In the genomic region with DNA sequence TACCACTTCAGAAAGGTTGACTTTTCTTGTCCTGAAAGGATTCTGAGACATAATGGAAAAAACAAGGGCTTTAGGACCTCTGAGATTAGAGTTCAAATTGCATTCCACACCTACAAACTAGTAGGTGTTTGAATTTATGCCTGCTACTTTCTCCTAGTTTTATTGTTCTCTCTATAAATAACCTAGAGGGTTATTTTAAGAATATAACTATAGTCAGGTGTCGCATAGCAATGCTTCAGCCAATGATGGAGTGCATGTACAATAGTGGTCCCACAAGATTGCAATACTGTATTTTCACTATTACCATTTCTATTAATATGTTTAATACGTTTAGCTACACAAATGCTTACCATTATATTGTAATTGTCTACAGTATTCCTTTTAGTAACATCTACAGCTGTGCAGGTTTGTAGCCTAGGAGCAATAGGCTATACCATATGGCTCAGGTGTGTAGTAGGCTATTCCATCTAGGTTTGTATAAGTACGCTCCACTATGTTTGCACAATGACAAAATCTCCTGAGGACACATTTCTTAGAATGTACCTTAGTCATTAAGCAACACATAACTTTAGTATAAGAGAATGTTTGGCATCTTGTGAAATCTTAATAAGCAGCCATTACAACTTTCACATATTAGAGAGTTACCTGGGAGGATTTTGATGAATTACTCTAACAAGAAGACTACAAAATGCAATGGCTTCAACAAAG, we compare ENCODE assay signal across 17 cellular contexts.
DNase-seq lines count a peak whose midpoint lies in the region; ATAC-seq and TF ChIP-seq lines count a peak whose summit lies in the region.
"Had no signal": no experiment of that assay in that cellular context is flagged by ENCODE, and none has a peak within 500 bp of the region (broad histone marks: within the 10 kb centered on the region; RNA-seq: fewer than 3 reads in every experiment).

No MANE protein-coding gene starts in this region.

- no peaks in the 10 kb centered on the region for H3K9me3 ChIP-seq in right atrium auricular region
- H3K9me3 ChIP-seq in body of pancreas, result peaks cover 0 to 3% (median 0%) of the 10 kb centered on the region in 3 donors
- H3K9me3 ChIP-seq in left lung, result no peaks in the 10 kb centered on the region
- no peaks in the 10 kb centered on the region for H3K9me3 ChIP-seq in gastrocnemius medialis
- no peaks in the 10 kb centered on the region for H3K9me3 ChIP-seq in vagina
- H3K9me3 ChIP-seq: BLaER1, Caco-2 had no signal

- H3K4me3 ChIP-seq in right atrium auricular region (no peak overlapping the region), body of pancreas (no peak overlapping the region), left lung (no peak overlapping the region), gastrocnemius medialis (no peak overlapping the region), vagina (no peak overlapping the region)
- H3K4me3 ChIP-seq: BLaER1, GM12878, GM23338 had no signal

- H3K27me3 ChIP-seq in right atrium auricular region (no peaks in the 10 kb centered on the region), body of pancreas (no peaks in the 10 kb centered on the region), left lung (no peaks in the 10 kb centered on the region), gastrocnemius medialis (no peaks in the 10 kb centered on the region), foreskin keratinocyte (no peaks in the 10 kb centered on the region), vagina (no peaks in the 10 kb centered on the region)
- H3K27me3 ChIP-seq: BLaER1 had no signal

- no peak for DNase-seq in Right ventricle myocardium inferior (ENCODE audit: missing footprints)
- no peak for DNase-seq in right atrium auricular region (ENCODE audit: low spot score)
- no peak for DNase-seq in body of pancreas
- no peak for DNase-seq in left lung
- no peak for DNase-seq in gastrocnemius medialis
- no peak for DNase-seq in foreskin keratinocyte
- no peak for DNase-seq in NCI-H1417 treated with DMSO at 0.1 percent for 48 hours (lab: John Stamatoyannopoulos, UW)
- no peak for DNase-seq in vagina (ENCODE audit: extremely low spot score in 2 of 2)
- DNase-seq: 8988T; AML-193; Caco-2; CD8-positive, alpha-beta memory T cell; DMS79; H9 had no signal

- intact Hi-C loops in Right ventricle myocardium inferior (cut with DNase I) (no loop called here), body of pancreas (cut with DNase I) (no loop called here), left lung (cut with DNase I) (no loop called here), gastrocnemius medialis (cut with DNase I; ENCODE audit: low total_unique reads) (no loop called here), vagina (cut with DNase I) (no loop called here)

- H3K36me3 ChIP-seq in right atrium auricular region (no peaks in the 10 kb centered on the region), body of pancreas (replicated peaks in 1 of 2; ENCODE audit: insufficient read depth in 1 of 2, low read depth in 2 of 2) (no peaks in the 10 kb centered on the region), left lung (no peaks in the 10 kb centered on the region), gastrocnemius medialis (no peaks in the 10 kb centered on the region), vagina (no peaks in the 10 kb centered on the region)
- H3K36me3 ChIP-seq: BLaER1 had no signal

- H3K27ac ChIP-seq in right atrium auricular region (no peak overlapping the region), body of pancreas (peak overlapping the region; percentile 70 to 94 (median 86)), left lung (peak overlapping the region in 1 of 2 donors; percentile 57), gastrocnemius medialis (peak overlapping the region; percentile 68 to 80 (median 72)), foreskin keratinocyte (no peak overlapping the region), vagina (no peak overlapping the region)
- H3K27ac ChIP-seq: BLaER1 had no signal

- whole genome bisulfite sequencing in body of pancreas, 2 donors, result 67 to 82% methylated on average over 3 of the region's 3 CpGs

- TF ChIP-seq POLR2A in body of pancreas (IDR thresholded peaks at IDR 0.05) (no peak), gastrocnemius medialis (IDR thresholded peaks at IDR 0.05) (no peak), vagina (IDR thresholded peaks at IDR 0.05) (no peak)

- TF ChIP-seq CTCF in right atrium auricular region (IDR thresholded peaks at IDR 0.05), result no peak
- TF ChIP-seq CTCF in body of pancreas (IDR thresholded peaks at IDR 0.05), result no peak
- TF ChIP-seq CTCF in left lung (IDR thresholded peaks at IDR 0.05), result no peak
- TF ChIP-seq CTCF in gastrocnemius medialis (IDR thresholded peaks at IDR 0.05 in 4 of 5, conservative IDR thresholded peaks at IDR 0.05 in 1 of 5), result no peak
- no peak for TF ChIP-seq CTCF in foreskin keratinocyte (conservative IDR thresholded peaks at IDR 0.05)
- TF ChIP-seq CTCF in vagina (IDR thresholded peaks at IDR 0.05), result no peak

- H3K4me1 ChIP-seq in right atrium auricular region, result no peaks in the 10 kb centered on the region
- peaks cover 35% of the 10 kb centered on the region for H3K4me1 ChIP-seq in body of pancreas
- no peaks in the 10 kb centered on the region for H3K4me1 ChIP-seq in left lung
- peaks cover 4 to 16% of the 10 kb centered on the region in 2 donors for H3K4me1 ChIP-seq in gastrocnemius medialis
- H3K4me1 ChIP-seq in foreskin keratinocyte, result no peaks in the 10 kb centered on the region
- H3K4me1 ChIP-seq in vagina, result no peaks in the 10 kb centered on the region
- H3K4me1 ChIP-seq: BLaER1, Caco-2 had no signal

- in situ Hi-C loops in gastrocnemius medialis (cut with MboI; ENCODE audit: low sequenced_read_pairs in 4 of 4), result no loop called here

- ATAC-seq in Right ventricle myocardium inferior, result peak; percentile 31
- peak; percentile 18 for ATAC-seq in body of pancreas
- peak; percentile 91 for ATAC-seq in left lung
- peak; percentile 36 to 55 for ATAC-seq in gastrocnemius medialis
- ATAC-seq in foreskin keratinocyte, result no peak
- ATAC-seq: GM12878 had no signal

Comparison
In these comparisons a context has a peak if more than half of its experiments do, and no peak if none do; other contexts are left out.
1. H3K27ac ChIP-seq: peak in body of pancreas (4 of 4) and gastrocnemius medialis (4 of 4); none in right atrium auricular region (0 of 2), foreskin keratinocyte (single experiment) and vagina (single experiment).